1 cellular context compared by ENCODE assay signal in genomic region chr2:47313728-47314127, GRCh38.
TF ChIP-seq lines count a peak whose summit lies in the region.

No MANE protein-coding gene starts in this region.

TF ChIP-seq in HepG2, 621 proteins besides CTCF, POLR2A, EP300 and RAD21 (continues in another document):
- TF ChIP-seq HNRNPH1 (optimal IDR thresholded peaks at IDR 0.05; ENCODE audit: low read depth, low read length) (no peak), ZNF580 (CRISPR knock-in tag; IDR thresholded peaks at IDR 0.05; ENCODE audit: borderline replicate concordance, low read depth) (no peak; the same call in 1 of the 2 replicates), TERF1 (CRISPR knock-in tag; IDR thresholded peaks at IDR 0.05) (no peak), CENPX (CRISPR knock-in tag; IDR thresholded peaks at IDR 0.05) (no peak), SPEN (CRISPR knock-in tag; IDR thresholded peaks at IDR 0.05; ENCODE audit: low read depth) (no peak), ZNF746 (CRISPR knock-in tag; IDR thresholded peaks at IDR 0.05) (no peak), ZSCAN31 (CRISPR knock-in tag; IDR thresholded peaks at IDR 0.05; ENCODE audit: low read depth) (no peak), ZNF558 (CRISPR knock-in tag; IDR thresholded peaks at IDR 0.05; ENCODE audit: borderline replicate concordance) (0 out of 2 replicates have a peak, but pooled peaks have one; percentile 59), ZBTB21 (CRISPR knock-in tag; IDR thresholded peaks at IDR 0.05) (no peak), PHF20 (CRISPR knock-in tag; IDR thresholded peaks at IDR 0.05) (no peak), ZNF552 (CRISPR knock-in tag; IDR thresholded peaks at IDR 0.05; ENCODE audit: borderline replicate concordance) (no peak), ZNF556 (CRISPR knock-in tag; IDR thresholded peaks at IDR 0.05; ENCODE audit: borderline replicate concordance) (no peak), HBP1 (CRISPR knock-in tag; IDR thresholded peaks at IDR 0.05; ENCODE audit: low read depth) (no peak), MEF2D (CRISPR knock-in tag; IDR thresholded peaks at IDR 0.05) (0 out of 2 replicates have a peak, but pooled peaks have one; percentile 29), ARID4A (CRISPR knock-in tag; IDR thresholded peaks at IDR 0.05; ENCODE audit: borderline replicate concordance) (no peak), BRF2 (CRISPR knock-in tag; IDR thresholded peaks at IDR 0.05) (no peak), KLF13 (CRISPR knock-in tag; IDR thresholded peaks at IDR 0.05) (no peak), ZNF512B (CRISPR knock-in tag; IDR thresholded peaks at IDR 0.05; ENCODE audit: borderline replicate concordance) (0 out of 2 replicates have a peak, but pooled peaks have one; percentile 1), TAF1 (CRISPR knock-in tag; IDR thresholded peaks at IDR 0.05) (no peak), HDAC1 (CRISPR knock-in tag; IDR thresholded peaks at IDR 0.05) (0 out of 2 replicates have a peak, but pooled peaks have one; percentile 38), BRCA1 (CRISPR knock-in tag; IDR thresholded peaks at IDR 0.05) (no peak), NKX3-1 (CRISPR knock-in tag; IDR thresholded peaks at IDR 0.05) (no peak), GMEB1 (CRISPR knock-in tag; IDR thresholded peaks at IDR 0.05; ENCODE audit: borderline replicate concordance) (0 out of 2 replicates have a peak, but pooled peaks have one; percentile 6), ZNF430 (CRISPR knock-in tag; IDR thresholded peaks at IDR 0.05) (no peak), ZNF282 (IDR thresholded peaks at IDR 0.05; ENCODE audit: partially characterized antibody) (no peak), RBFOX2 (IDR thresholded peaks at IDR 0.05; ENCODE audit: low read depth, low read length) (no peak), PLSCR1 (CRISPR knock-in tag; IDR thresholded peaks at IDR 0.05; ENCODE audit: borderline replicate concordance) (no peak), MXI1 (IDR thresholded peaks at IDR 0.05; ENCODE audit: borderline replicate concordance, low read depth, low read length) (no peak), NONO (IDR thresholded peaks at IDR 0.05) (no peak), NONO (CRISPR knock-in tag; conservative IDR thresholded peaks at IDR 0.05) (no peak), ZNF883 (CRISPR knock-in tag; IDR thresholded peaks at IDR 0.05; ENCODE audit: not compliant biosample characterization) (peak; percentile 38)
- TF ChIP-seq, protein P1, sequence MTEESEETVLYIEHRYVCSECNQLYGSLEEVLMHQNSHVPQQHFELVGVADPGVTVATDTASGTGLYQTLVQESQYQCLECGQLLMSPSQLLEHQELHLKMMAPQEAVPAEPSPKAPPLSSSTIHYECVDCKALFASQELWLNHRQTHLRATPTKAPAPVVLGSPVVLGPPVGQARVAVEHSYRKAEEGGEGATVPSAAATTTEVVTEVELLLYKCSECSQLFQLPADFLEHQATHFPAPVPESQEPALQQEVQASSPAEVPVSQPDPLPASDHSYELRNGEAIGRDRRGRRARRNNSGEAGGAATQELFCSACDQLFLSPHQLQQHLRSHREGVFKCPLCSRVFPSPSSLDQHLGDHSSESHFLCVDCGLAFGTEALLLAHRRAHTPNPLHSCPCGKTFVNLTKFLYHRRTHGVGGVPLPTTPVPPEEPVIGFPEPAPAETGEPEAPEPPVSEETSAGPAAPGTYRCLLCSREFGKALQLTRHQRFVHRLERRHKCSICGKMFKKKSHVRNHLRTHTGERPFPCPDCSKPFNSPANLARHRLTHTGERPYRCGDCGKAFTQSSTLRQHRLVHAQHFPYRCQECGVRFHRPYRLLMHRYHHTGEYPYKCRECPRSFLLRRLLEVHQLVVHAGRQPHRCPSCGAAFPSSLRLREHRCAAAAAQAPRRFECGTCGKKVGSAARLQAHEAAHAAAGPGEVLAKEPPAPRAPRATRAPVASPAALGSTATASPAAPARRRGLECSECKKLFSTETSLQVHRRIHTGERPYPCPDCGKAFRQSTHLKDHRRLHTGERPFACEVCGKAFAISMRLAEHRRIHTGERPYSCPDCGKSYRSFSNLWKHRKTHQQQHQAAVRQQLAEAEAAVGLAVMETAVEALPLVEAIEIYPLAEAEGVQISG (CRISPR knock-in tag; IDR thresholded peaks at IDR 0.05): 0 out of 2 replicates have a peak, but pooled peaks have one; percentile 10
- TF ChIP-seq, protein P2, sequence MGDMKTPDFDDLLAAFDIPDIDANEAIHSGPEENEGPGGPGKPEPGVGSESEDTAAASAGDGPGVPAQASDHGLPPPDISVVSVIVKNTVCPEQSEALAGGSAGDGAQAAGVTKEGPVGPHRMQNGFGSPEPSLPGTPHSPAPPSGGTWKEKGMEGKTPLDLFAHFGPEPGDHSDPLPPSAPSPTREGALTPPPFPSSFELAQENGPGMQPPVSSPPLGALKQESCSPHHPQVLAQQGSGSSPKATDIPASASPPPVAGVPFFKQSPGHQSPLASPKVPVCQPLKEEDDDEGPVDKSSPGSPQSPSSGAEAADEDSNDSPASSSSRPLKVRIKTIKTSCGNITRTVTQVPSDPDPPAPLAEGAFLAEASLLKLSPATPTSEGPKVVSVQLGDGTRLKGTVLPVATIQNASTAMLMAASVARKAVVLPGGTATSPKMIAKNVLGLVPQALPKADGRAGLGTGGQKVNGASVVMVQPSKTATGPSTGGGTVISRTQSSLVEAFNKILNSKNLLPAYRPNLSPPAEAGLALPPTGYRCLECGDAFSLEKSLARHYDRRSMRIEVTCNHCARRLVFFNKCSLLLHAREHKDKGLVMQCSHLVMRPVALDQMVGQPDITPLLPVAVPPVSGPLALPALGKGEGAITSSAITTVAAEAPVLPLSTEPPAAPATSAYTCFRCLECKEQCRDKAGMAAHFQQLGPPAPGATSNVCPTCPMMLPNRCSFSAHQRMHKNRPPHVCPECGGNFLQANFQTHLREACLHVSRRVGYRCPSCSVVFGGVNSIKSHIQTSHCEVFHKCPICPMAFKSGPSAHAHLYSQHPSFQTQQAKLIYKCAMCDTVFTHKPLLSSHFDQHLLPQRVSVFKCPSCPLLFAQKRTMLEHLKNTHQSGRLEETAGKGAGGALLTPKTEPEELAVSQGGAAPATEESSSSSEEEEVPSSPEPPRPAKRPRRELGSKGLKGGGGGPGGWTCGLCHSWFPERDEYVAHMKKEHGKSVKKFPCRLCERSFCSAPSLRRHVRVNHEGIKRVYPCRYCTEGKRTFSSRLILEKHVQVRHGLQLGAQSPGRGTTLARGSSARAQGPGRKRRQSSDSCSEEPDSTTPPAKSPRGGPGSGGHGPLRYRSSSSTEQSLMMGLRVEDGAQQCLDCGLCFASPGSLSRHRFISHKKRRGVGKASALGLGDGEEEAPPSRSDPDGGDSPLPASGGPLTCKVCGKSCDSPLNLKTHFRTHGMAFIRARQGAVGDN (CRISPR knock-in tag; IDR thresholded peaks at IDR 0.05): peak; percentile 29; the same call in 1 of the 2 replicates
